In the genomic region with DNA sequence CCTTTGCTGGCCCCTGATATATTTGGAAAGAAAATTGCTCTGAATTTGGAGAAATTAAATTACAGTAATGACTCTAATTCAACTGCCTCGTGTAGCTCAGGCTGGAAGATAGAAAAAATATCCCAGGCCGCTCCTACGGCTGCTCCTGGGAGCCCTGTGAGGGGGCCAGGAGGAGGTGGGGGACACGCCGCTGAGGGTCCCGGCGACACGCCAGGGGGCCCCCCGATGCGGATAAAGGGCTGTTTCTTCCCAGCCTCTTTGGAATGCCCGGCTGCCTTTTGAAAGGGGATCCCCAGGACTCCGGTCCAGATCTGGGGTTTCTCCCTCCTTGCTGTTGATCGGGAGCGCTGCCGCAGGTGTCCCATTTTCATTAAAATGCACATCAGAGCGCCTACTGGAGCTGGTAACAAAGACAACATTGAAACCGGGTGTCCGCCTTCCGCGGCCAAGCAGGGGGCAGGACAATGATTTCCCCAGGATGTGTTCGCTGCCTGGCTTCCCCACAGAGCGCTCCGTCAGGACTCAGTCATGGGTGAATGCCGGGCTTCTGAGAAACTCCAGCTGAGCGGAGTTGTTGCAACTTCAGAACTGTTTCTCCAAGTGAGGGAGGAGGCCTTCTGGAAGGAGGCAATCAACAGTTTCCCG, we compare ENCODE assay signal across 10 cellular contexts.
DNase-seq lines count a peak whose midpoint lies in the region; ATAC-seq and TF ChIP-seq lines count a peak whose summit lies in the region.
"Had no signal": no experiment of that assay in that cellular context is flagged by ENCODE, and none has a peak within 500 bp of the region (broad histone marks: within the 10 kb centered on the region; RNA-seq: fewer than 3 reads in every experiment).

No MANE protein-coding gene starts in this region.

- TF ChIP-seq CTCF in astrocyte of the cerebellum (IDR thresholded peaks at IDR 0.05; ENCODE audit: low read depth, low read length, missing control alignments) = no peak
- TF ChIP-seq CTCF in heart right ventricle (IDR thresholded peaks at IDR 0.05) = peak in 1 of 9 donors; percentile 14
- no peak for TF ChIP-seq CTCF in osteoblast (IDR thresholded peaks at IDR 0.05; ENCODE audit: extremely low read depth, low read depth, low read length)
- TF ChIP-seq CTCF in PC-9 (conservative IDR thresholded peaks at IDR 0.05) = no peak

- H3K27ac ChIP-seq in BLaER1 (no peak overlapping the region), heart right ventricle (peak overlapping the region in 1 of 10 donors; percentile 23), osteoblast (ENCODE audit: low read depth, low read length) (no peak overlapping the region), PC-9 (no peak overlapping the region)

- peak overlapping the region; percentile 89 for H2AFZ ChIP-seq in osteoblast (ENCODE audit: low read length)
- H2AFZ ChIP-seq in PC-9 = no peak overlapping the region

- DNase-seq in astrocyte of the cerebellum (ENCODE audit: low read depth) (peak; percentile 18), heart right ventricle (peak; percentile 14 to 37), osteoblast (ENCODE audit: insufficient read length, low spot score, missing footprints) (peak; percentile 70), PC-9 (no peak)
- DNase-seq: activated CD4-positive, CD25-positive, alpha-beta regulatory T cell treated with anti-CD3 and anti-CD28 coated beads, Interleukin-2, amount 50 U/mL, for 72 hours; NCI-H524 had no signal

- H3K79me2 ChIP-seq in osteoblast (ENCODE audit: insufficient read depth, low read length) (no peaks in the 10 kb centered on the region), PC-9 (ENCODE audit: low read depth) (no peaks in the 10 kb centered on the region)

- H3K9me3 ChIP-seq in BLaER1 (peaks cover 9% of the 10 kb centered on the region; the same call in 1 of the 2 replicates), heart right ventricle (peaks cover 0 to 4% (median 0%) of the 10 kb centered on the region in 11 donors), osteoblast (ENCODE audit: low read depth, low read length) (no peaks in the 10 kb centered on the region), PC-9 (ENCODE audit: insufficient read depth, low read depth) (no peaks in the 10 kb centered on the region)

- POLR2A ChIA-PET in PC-9 (lab: Charles Lee; ENCODE audit: unreplicated experiment) = no interaction called here

- peak in 7 of 8 donors; percentile 40 to 88 (median 73) for ATAC-seq in heart right ventricle
- no peak for ATAC-seq in GM19467 (IDR thresholded peaks at IDR 0.05; ENCODE audit: unreplicated experiment)
- ATAC-seq in HG03378 (IDR thresholded peaks at IDR 0.05; ENCODE audit: unreplicated experiment) = no peak
- ATAC-seq in HG02884 (IDR thresholded peaks at IDR 0.05; ENCODE audit: unreplicated experiment) = no peak

- in situ Hi-C loops in astrocyte of the cerebellum (cut with HindIII; ENCODE audit: low sequenced_read_pairs) = no loop called here

- H3K9ac ChIP-seq in BLaER1 = no peak overlapping the region

- peaks cover 21% of the 10 kb centered on the region for H3K4me1 ChIP-seq in BLaER1
- peaks cover 0 to 13% (median 1%) of the 10 kb centered on the region in 9 donors for H3K4me1 ChIP-seq in heart right ventricle
- H3K4me1 ChIP-seq in osteoblast (ENCODE audit: insufficient read depth, low read length) = no peaks in the 10 kb centered on the region
- H3K4me1 ChIP-seq in PC-9 (replicated peaks; ENCODE audit: insufficient read depth) = no peaks in the 10 kb centered on the region

- peak overlapping the region; percentile 69 for H3K4me2 ChIP-seq in BLaER1
- peak overlapping the region; percentile 72 for H3K4me2 ChIP-seq in osteoblast (ENCODE audit: insufficient read depth, low read length)
- H3K4me2 ChIP-seq in PC-9 = no peak overlapping the region

- H3F3A ChIP-seq in PC-9 (ENCODE audit: insufficient read depth, low read depth) = no peaks in the 10 kb centered on the region

- WGBS in heart right ventricle, 2 donors = 17 to 20% methylated on average over 26 of the region's 26 CpGs

- no peaks in the 10 kb centered on the region for H3K27me3 ChIP-seq in BLaER1
- H3K27me3 ChIP-seq in heart right ventricle = peaks cover 0 to 8% (median 0%) of the 10 kb centered on the region in 7 donors
- H3K27me3 ChIP-seq in osteoblast (ENCODE audit: insufficient read depth, low read length) = no peaks in the 10 kb centered on the region
- H3K27me3 ChIP-seq in PC-9 (ENCODE audit: insufficient read depth, low read depth) = no peaks in the 10 kb centered on the region

- no peaks in the 10 kb centered on the region for H3K36me3 ChIP-seq in BLaER1
- H3K36me3 ChIP-seq in heart right ventricle = no peaks in the 10 kb centered on the region
- no peaks in the 10 kb centered on the region for H3K36me3 ChIP-seq in osteoblast (ENCODE audit: insufficient read depth, low read length)
- H3K36me3 ChIP-seq in PC-9 (ENCODE audit: low read depth) = no peaks in the 10 kb centered on the region

- BruUV-seq in PC-9 (replicated peaks; lab: Mats Ljungman, UMichigan) = no TSS peak

- no peak overlapping the region for H3K4me3 ChIP-seq in BLaER1
- peak overlapping the region; percentile 25 for H3K4me3 ChIP-seq in astrocyte of the cerebellum (ENCODE audit: low read depth, low read length)
- H3K4me3 ChIP-seq in heart right ventricle = peak overlapping the region in 7 of 10 donors; percentile 8 to 38 (median 32)
- peak overlapping the region; percentile 63 for H3K4me3 ChIP-seq in osteoblast (ENCODE audit: insufficient read depth, low read length)
- no peak overlapping the region for H3K4me3 ChIP-seq in PC-9

- H4K20me1 ChIP-seq in BLaER1 = no peaks in the 10 kb centered on the region
- H4K20me1 ChIP-seq in osteoblast (ENCODE audit: insufficient read depth, low read length) = no peaks in the 10 kb centered on the region
- no peaks in the 10 kb centered on the region for H4K20me1 ChIP-seq in PC-9 (ENCODE audit: insufficient read depth)

- H3K9me2 ChIP-seq in PC-9 (ENCODE audit: insufficient read depth) = no peaks in the 10 kb centered on the region

- CTCF ChIA-PET in PC-9 (lab: Charles Lee) = no interaction called here

- intact Hi-C loops in heart right ventricle (cut with DNase I) (no loop called here), PC-9 (cut with micrococcal nuclease; ENCODE audit: unreplicated experiment) (no loop called here)

Comparison
In these comparisons a context has a peak if more than half of its experiments do, and no peak if none do; other contexts are left out.
1. H3K4me3 ChIP-seq: peak in astrocyte of the cerebellum (single experiment), heart right ventricle (7 of 10) and osteoblast (single experiment); none in BLaER1 (single experiment) and PC-9 (single experiment).
2. DNase-seq: peak in astrocyte of the cerebellum (single experiment), heart right ventricle (2 of 2) and osteoblast (single experiment); none in PC-9 (0 of 2).
3. ATAC-seq: peak in heart right ventricle (7 of 8); none in GM19467 (single experiment), HG03378 (single experiment) and HG02884 (single experiment).